In the genomic region with DNA sequence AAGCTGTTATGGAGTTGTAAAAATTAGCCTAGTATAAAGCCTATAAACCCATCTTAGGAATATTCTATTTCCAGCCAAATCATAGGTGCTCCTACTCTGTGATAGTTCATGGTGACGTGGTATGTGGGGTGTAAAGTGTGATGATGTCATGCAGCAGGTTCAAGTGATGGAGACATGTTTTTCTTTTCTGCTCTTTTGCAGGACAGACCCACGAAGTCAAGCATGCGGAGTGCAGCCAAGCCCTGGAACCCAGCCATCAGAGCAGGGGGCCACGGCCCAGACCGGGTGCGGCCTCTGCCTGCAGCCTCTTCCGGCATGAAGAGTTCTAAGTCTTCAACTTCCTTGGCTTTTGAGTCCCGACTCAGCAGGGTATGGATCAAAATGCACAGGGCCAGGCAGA, we compare ENCODE assay signal across 22 cellular contexts.
DNase-seq lines count a peak whose midpoint lies in the region; ATAC-seq, FAIRE-seq and TF ChIP-seq lines count a peak whose summit lies in the region.
"Had no signal": no experiment of that assay in that cellular context is flagged by ENCODE, and none has a peak within 500 bp of the region (broad histone marks: within the 10 kb centered on the region; RNA-seq: fewer than 3 reads in every experiment).

No MANE protein-coding gene starts in this region.

- no peak for TF ChIP-seq CTCF in esophagus squamous epithelium (IDR thresholded peaks at IDR 0.05)
- TF ChIP-seq CTCF in kidney (IDR thresholded peaks at IDR 0.05; ENCODE audit: borderline replicate concordance, extremely low read depth, insufficient read depth): no peak
- TF ChIP-seq CTCF in tibial nerve (IDR thresholded peaks at IDR 0.05): no peak
- TF ChIP-seq CTCF in colonic mucosa (IDR thresholded peaks at IDR 0.05): no peak

- ATAC-seq in Right ventricle myocardium superior (ENCODE audit: poor library complexity) (peak; percentile 34), Right ventricle myocardium inferior (no peak)

- DNase-seq in Right ventricle myocardium superior (peak; percentile 59), Right ventricle myocardium inferior (ENCODE audit: missing footprints) (no peak), esophagus squamous epithelium (lab: John Stamatoyannopoulos, UW) (no peak), kidney (peak; percentile 79), tibial nerve (ENCODE audit: low spot score in 2 of 2) (no peak), mucosa of gallbladder (ENCODE audit: low spot score) (no peak), colonic mucosa (no peak), NCI-H82 treated with DMSO at 0.1 percent for 48 hours (lab: John Stamatoyannopoulos, UW; ENCODE audit: unreplicated experiment) (no peak)
- DNase-seq: ACHN; CD4-positive, alpha-beta T cell; COR-L47; DMS 273 treated with DMSO at 0.1 percent for 48 hours; KG1; NCI-H1105 treated with DMSO at 0.1 percent for 48 hours; NCI-H2029 treated with DMSO at 0.1 percent for 48 hours; NCI-H2171; NCI-H524 treated with DMSO at 0.1 percent for 48 hours; SHP77 treated with DMSO at 0.1 percent for 48 hours had no signal

- H3K9ac ChIP-seq in kidney (ENCODE audit: low read length in 2 of 2) (no peak overlapping the region), colonic mucosa (ENCODE audit: low read depth in 2 of 2, low read length in 2 of 2) (no peak overlapping the region)
- H3K9ac ChIP-seq: BLaER1 had no signal

- H3K4me1 ChIP-seq in esophagus squamous epithelium: peaks cover 0 to 39% (median 26%) of the 10 kb centered on the region in 3 donors
- peaks cover 0 to 4% of the 10 kb centered on the region in 2 donors for H3K4me1 ChIP-seq in kidney (ENCODE audit: control insufficient read depth in 1 of 2, insufficient read depth in 1 of 2, low read depth in 1 of 2, low read length in 2 of 2)
- H3K4me1 ChIP-seq in tibial nerve: peaks cover 0 to 55% (median 4%) of the 10 kb centered on the region in 4 donors
- H3K4me1 ChIP-seq in colonic mucosa: no peaks in the 10 kb centered on the region

- TF ChIP-seq POLR2A in esophagus squamous epithelium (IDR thresholded peaks at IDR 0.05) (no peak), tibial nerve (IDR thresholded peaks at IDR 0.05) (no peak)

- no peaks in the 10 kb centered on the region for H3K36me3 ChIP-seq in esophagus squamous epithelium
- H3K36me3 ChIP-seq in kidney (ENCODE audit: control insufficient read depth in 1 of 2, insufficient read depth in 2 of 2, low read length in 2 of 2): no peaks in the 10 kb centered on the region
- H3K36me3 ChIP-seq in tibial nerve: no peaks in the 10 kb centered on the region
- H3K36me3 ChIP-seq in colonic mucosa: no peaks in the 10 kb centered on the region

- no peak for TF ChIP-seq EP300 in tibial nerve (IDR thresholded peaks at IDR 0.05)

- H3K27me3 ChIP-seq in esophagus squamous epithelium (no peaks in the 10 kb centered on the region), tibial nerve (no peaks in the 10 kb centered on the region), colonic mucosa (no peaks in the 10 kb centered on the region)
- H3K27me3 ChIP-seq: BLaER1 had no signal

- FAIRE-seq in kidney (lab: Jason Lieb, UNC): no peak

- H3K27ac ChIP-seq in esophagus squamous epithelium (peak overlapping the region in 3 of 4 donors; percentile 63 to 87 (median 82)), kidney (ENCODE audit: low read depth in 2 of 2, low read length in 2 of 2) (peak overlapping the region in 1 of 2 donors; percentile 51), tibial nerve (peak overlapping the region in 3 of 4 donors; percentile 0 to 89 (median 86)), colonic mucosa (no peak overlapping the region)
- H3K27ac ChIP-seq: 22Rv1, BLaER1, HL-60, SK-N-MC had no signal

- WGBS in esophagus squamous epithelium, 2 donors: 70% methylated on average over 7 to 8 of the region's 8 CpGs
- WGBS in tibial nerve, 2 donors: 39 to 42% methylated on average over 8 of the region's 8 CpGs

- intact Hi-C loops in Right ventricle myocardium superior (cut with DNase I): no loop called here
- intact Hi-C loops in Right ventricle myocardium inferior (cut with DNase I): loop anchor here (5.0 kb wide), 3 partner anchors 34 to 104 kb away; partner anchors contain the start of gene SPECC1
- intact Hi-C loops in esophagus squamous epithelium (cut with DNase I): no loop called here
- intact Hi-C loops in kidney (cut with DNase I): no loop called here
- intact Hi-C loops in colonic mucosa (cut with DNase I): no loop called here

- H3K9me3 ChIP-seq in esophagus squamous epithelium: no peaks in the 10 kb centered on the region
- no peaks in the 10 kb centered on the region for H3K9me3 ChIP-seq in kidney (ENCODE audit: control insufficient read depth in 1 of 2, low read length in 2 of 2)
- H3K9me3 ChIP-seq in tibial nerve: no peaks in the 10 kb centered on the region
- H3K9me3 ChIP-seq in colonic mucosa: no peaks in the 10 kb centered on the region
- H3K9me3 ChIP-seq: BLaER1 had no signal

- H3K4me3 ChIP-seq in esophagus squamous epithelium (no peak overlapping the region), kidney (ENCODE audit: low read length in 2 of 2) (no peak overlapping the region), tibial nerve (no peak overlapping the region), colonic mucosa (no peak overlapping the region)
- H3K4me3 ChIP-seq: BLaER1, SK-N-MC had no signal

Comparison
In these comparisons a context has a peak if more than half of its experiments do, and no peak if none do; other contexts are left out.
1. DNase-seq: peak in Right ventricle myocardium superior (single experiment) and kidney (single experiment); none in Right ventricle myocardium inferior (single experiment), esophagus squamous epithelium (single experiment), tibial nerve (0 of 2), mucosa of gallbladder (single experiment), colonic mucosa (single experiment) and NCI-H82 treated with DMSO at 0.1 percent for 48 hours (single experiment).